9 cellular contexts compared by ENCODE assay signal in the genomic region with DNA sequence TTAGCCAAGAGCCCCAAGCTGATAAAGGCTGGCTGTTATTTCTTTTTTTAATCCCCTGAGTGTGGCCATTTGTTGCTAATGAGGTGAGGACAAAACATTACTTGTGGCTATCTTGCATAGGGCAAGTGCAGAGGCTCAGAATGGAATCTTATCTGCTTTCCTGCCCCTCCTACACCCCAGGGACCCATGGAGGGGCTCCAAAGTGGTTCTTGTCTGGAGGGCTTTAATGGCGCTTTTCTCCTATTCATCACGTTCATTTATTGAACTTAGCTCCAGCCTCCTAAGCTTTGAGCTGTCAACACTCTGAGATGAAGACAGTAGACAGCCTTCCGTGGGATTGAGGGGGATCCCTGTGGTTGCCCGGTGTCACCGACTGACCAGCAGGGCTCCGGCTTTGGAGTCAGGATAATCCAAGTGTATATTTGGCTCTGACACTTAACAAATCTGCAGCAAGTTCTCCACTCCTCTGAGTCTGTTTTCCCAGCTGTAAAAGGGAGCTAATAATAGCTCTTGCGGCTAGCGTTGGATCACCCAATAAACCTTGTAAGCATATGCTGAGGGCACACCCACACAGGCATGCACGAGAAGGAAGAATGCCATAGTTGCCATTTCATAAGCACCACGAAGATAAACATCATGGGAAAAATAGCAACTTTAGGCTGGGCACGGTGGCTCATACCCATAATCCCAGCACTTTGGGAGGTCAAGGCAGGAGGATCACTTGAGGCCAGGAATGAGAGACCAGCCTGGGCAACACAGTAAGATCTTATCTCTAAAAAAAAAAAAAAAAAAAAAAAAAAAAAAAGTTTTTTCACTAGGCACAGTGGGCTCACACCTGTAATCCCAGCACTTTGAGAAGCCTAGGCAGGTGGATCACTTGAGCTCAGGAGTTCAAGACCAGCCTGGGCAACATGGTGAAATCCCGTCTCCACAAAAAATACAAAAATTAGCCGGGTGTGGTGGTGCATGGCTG. TPM values are rescaled to one million over a fixed set of nuclear protein-coding genes. Genes with fewer than 3 reads are reported as not detected.
DNase-seq lines count a peak whose midpoint lies in the region; ATAC-seq and TF ChIP-seq lines count a peak whose summit lies in the region.
"Had no signal": no experiment of that assay in that cellular context is flagged by ENCODE, and none has a peak within 500 bp of the region (broad histone marks: within the 10 kb centered on the region; RNA-seq: fewer than 3 reads in every experiment).

No MANE protein-coding gene starts in this region.

- no peak overlapping the region for H2BK12ac ChIP-seq in mesenchymal stem cell (ENCODE audit: low read length in 2 of 2)

- H3K18ac ChIP-seq in mesenchymal stem cell (ENCODE audit: low read depth in 1 of 2, low read length in 2 of 2), result no peak overlapping the region

- DNase-seq in AG08395 (ENCODE audit: low spot score) (peak; percentile 92), LoVo (ENCODE audit: low spot score) (peak; percentile 76), astrocyte of the spinal cord (ENCODE audit: low read depth, low spot score) (peak; percentile 76), mesenchymal stem cell (peak; percentile 93), cortex of kidney (lab: John Stamatoyannopoulos, UW) (no peak)
- no peak for DNase-seq in activated CD4-positive, alpha-beta T cell treated with anti-CD3 and anti-CD28 coated beads, Interleukin-2, amount 10 ng/mL, durations not matched to agents 7 days and 5 days
- no peak for DNase-seq in activated naive CD8-positive, alpha-beta T cell treated with anti-CD3 and anti-CD28 coated beads for 36 hours
- DNase-seq: activated B cell treated with CpG ODN at 0.5 μM for 24 hours had no signal

- no peaks in the 10 kb centered on the region for H3K36me3 ChIP-seq in mesenchymal stem cell (ENCODE audit: control insufficient read depth in 1 of 2, insufficient read depth in 2 of 2, low read depth in 1 of 2, low read length in 2 of 2)

- no peak overlapping the region for H2BK120ac ChIP-seq in mesenchymal stem cell (ENCODE audit: low read depth, low read length)

- H2AFZ ChIP-seq in mesenchymal stem cell (ENCODE audit: low read depth, low read length), result no peak overlapping the region

- H3K9me3 Mint-ChIP-seq in activated CD4-positive, alpha-beta T cell treated with anti-CD3 and anti-CD28 coated beads, Interleukin-2, amount 10 ng/mL, durations not matched to agents 7 days and 5 days, result peaks cover 14% of the 10 kb centered on the region
- H3K9me3 Mint-ChIP-seq in activated naive CD8-positive, alpha-beta T cell treated with anti-CD3 and anti-CD28 coated beads for 36 hours, result peaks cover 10% of the 10 kb centered on the region

- H3K4me2 ChIP-seq in mesenchymal stem cell (ENCODE audit: low read length, poor library complexity, severe bottlenecking), result no peak overlapping the region

- WGBS in mesenchymal stem cell, result 33% methylated on average over 13 of the region's 13 CpGs

- H3K4me3 Mint-ChIP-seq in activated CD4-positive, alpha-beta T cell treated with anti-CD3 and anti-CD28 coated beads, Interleukin-2, amount 10 ng/mL, durations not matched to agents 7 days and 5 days, result no peak overlapping the region
- no peak overlapping the region for H3K4me3 Mint-ChIP-seq in activated naive CD8-positive, alpha-beta T cell treated with anti-CD3 and anti-CD28 coated beads for 36 hours
- H3K4me3 Mint-ChIP-seq: activated B cell treated with CpG ODN at 0.5 μM for 24 hours had no signal

- no peak overlapping the region for H3K14ac ChIP-seq in mesenchymal stem cell (ENCODE audit: low read length in 2 of 2)

- H3K79me1 ChIP-seq in mesenchymal stem cell (replicated peaks; ENCODE audit: low read length, poor library complexity, severe bottlenecking), result no peaks in the 10 kb centered on the region

- no peak for ATAC-seq in GM18498 (IDR thresholded peaks at IDR 0.05; ENCODE audit: unreplicated experiment)

- TF ChIP-seq CTCF in astrocyte of the spinal cord (IDR thresholded peaks at IDR 0.05; ENCODE audit: low read depth, low read length), result no peak

- H3K27ac ChIP-seq in mesenchymal stem cell (ENCODE audit: low read length, poor library complexity, severe bottlenecking), result no peak overlapping the region

- no peak overlapping the region for H4K8ac ChIP-seq in mesenchymal stem cell (ENCODE audit: low read length)

- no peak overlapping the region for H3K4ac ChIP-seq in mesenchymal stem cell (ENCODE audit: low read depth in 1 of 2, low read length in 2 of 2)

- H3K4me1 Mint-ChIP-seq in activated CD4-positive, alpha-beta T cell treated with anti-CD3 and anti-CD28 coated beads, Interleukin-2, amount 10 ng/mL, durations not matched to agents 7 days and 5 days, result no peaks in the 10 kb centered on the region
- H3K4me1 Mint-ChIP-seq in activated naive CD8-positive, alpha-beta T cell treated with anti-CD3 and anti-CD28 coated beads for 36 hours, result no peaks in the 10 kb centered on the region
- H3K4me1 Mint-ChIP-seq: activated B cell treated with CpG ODN at 0.5 μM for 24 hours had no signal

- CTCF ChIA-PET in activated CD4-positive, alpha-beta T cell treated with anti-CD3 and anti-CD28 coated beads, Interleukin-2, amount 10 ng/mL, durations not matched to agents 7 days and 5 days (lab: Charles Lee), result no interaction called here

- H2BK15ac ChIP-seq in mesenchymal stem cell (ENCODE audit: low read depth, poor library complexity, severe bottlenecking), result no peak overlapping the region

- in situ Hi-C loops in astrocyte of the spinal cord (cut with HindIII; ENCODE audit: low sequenced_read_pairs), result no loop called here

- H2BK5ac ChIP-seq in mesenchymal stem cell (ENCODE audit: low read depth, low read length, poor library complexity, severe bottlenecking), result no peak overlapping the region

- no peak overlapping the region for H2AK5ac ChIP-seq in mesenchymal stem cell (ENCODE audit: low read length, severe bottlenecking)

- H3K23ac ChIP-seq in mesenchymal stem cell (ENCODE audit: low read length in 2 of 2), result no peak overlapping the region

- POLR2A ChIA-PET in activated CD4-positive, alpha-beta T cell treated with anti-CD3 and anti-CD28 coated beads, Interleukin-2, amount 10 ng/mL, durations not matched to agents 7 days and 5 days (lab: Charles Lee), result no interaction called here

- H3K27me3 ChIP-seq in mesenchymal stem cell (ENCODE audit: control insufficient read depth in 1 of 2, insufficient read depth in 1 of 2, low read length in 2 of 2), result peaks cover 39 to 43% of the 10 kb centered on the region in 2 experiments

- H3K36me3 Mint-ChIP-seq in activated CD4-positive, alpha-beta T cell treated with anti-CD3 and anti-CD28 coated beads, Interleukin-2, amount 10 ng/mL, durations not matched to agents 7 days and 5 days (ENCODE audit: low read depth), result peaks cover 4% of the 10 kb centered on the region
- H3K36me3 Mint-ChIP-seq in activated naive CD8-positive, alpha-beta T cell treated with anti-CD3 and anti-CD28 coated beads for 36 hours, result peaks cover 2% of the 10 kb centered on the region

- no peak overlapping the region for H3K27ac Mint-ChIP-seq in activated CD4-positive, alpha-beta T cell treated with anti-CD3 and anti-CD28 coated beads, Interleukin-2, amount 10 ng/mL, durations not matched to agents 7 days and 5 days
- no peak overlapping the region for H3K27ac Mint-ChIP-seq in activated naive CD8-positive, alpha-beta T cell treated with anti-CD3 and anti-CD28 coated beads for 36 hours
- H3K27ac Mint-ChIP-seq: activated B cell treated with CpG ODN at 0.5 μM for 24 hours had no signal

- H3K4me3 ChIP-seq in astrocyte of the spinal cord (ENCODE audit: low read depth, low read length) (no peak overlapping the region), mesenchymal stem cell (ENCODE audit: insufficient read depth in 1 of 2, low read depth in 1 of 2, low read length in 2 of 2) (peak overlapping the region in 1 of 2 experiments; percentile 19)

- H3K4me1 ChIP-seq in mesenchymal stem cell (ENCODE audit: control insufficient read depth, insufficient read depth, low read depth, low read length), result peaks cover 13% of the 10 kb centered on the region

- H4K91ac ChIP-seq in mesenchymal stem cell (ENCODE audit: low read length), result no peak overlapping the region

- H3K9me3 ChIP-seq in mesenchymal stem cell (ENCODE audit: control insufficient read depth, low read length), result peaks cover 25% of the 10 kb centered on the region

- H3K27me3 Mint-ChIP-seq in activated CD4-positive, alpha-beta T cell treated with anti-CD3 and anti-CD28 coated beads, Interleukin-2, amount 10 ng/mL, durations not matched to agents 7 days and 5 days, result peaks cover 11% of the 10 kb centered on the region
- H3K27me3 Mint-ChIP-seq in activated naive CD8-positive, alpha-beta T cell treated with anti-CD3 and anti-CD28 coated beads for 36 hours, result peaks cover 13% of the 10 kb centered on the region

- peak overlapping the region; percentile 51 for H3K9ac ChIP-seq in mesenchymal stem cell (ENCODE audit: low read length)

RNA-seq across cellular contexts. Expression of a gene that starts 44.8 kb away (rescaled TPM):
- 0.01 TPM for polyA plus RNA-seq in mesenchymal stem cell (2013, experiment 1 of 2)
- 0.01 TPM for polyA plus RNA-seq in mesenchymal stem cell (2013, experiment 2 of 2)
- under 1 TPM in 1 of 2 experiments, not detected in 1; 0.04 TPM for total RNA-seq in activated CD4-positive, alpha-beta T cell treated with anti-CD3 and anti-CD28 coated beads, Interleukin-2, amount 10 ng/mL, durations not matched to agents 7 days and 5 days
- total RNA-seq in activated naive CD8-positive, alpha-beta T cell treated with anti-CD3 and anti-CD28 coated beads for 36 hours, result not detected

Comparison
In these comparisons a context has a peak if more than half of its experiments do, and no peak if none do; other contexts are left out.
1. DNase-seq: peak in AG08395 (single experiment), LoVo (single experiment), astrocyte of the spinal cord (single experiment) and mesenchymal stem cell (single experiment); none in activated CD4-positive, alpha-beta T cell treated with anti-CD3 and anti-CD28 coated beads, Interleukin-2, amount 10 ng/mL, durations not matched to agents 7 days and 5 days (single experiment), cortex of kidney (single experiment) and activated naive CD8-positive, alpha-beta T cell treated with anti-CD3 and anti-CD28 coated beads for 36 hours (single experiment).